ENCODE assay signal across 23 cellular contexts in genomic region chr20:24647713-24648112, GRCh38.
"Had no signal": no experiment of that assay in that cellular context is flagged by ENCODE, and none has a peak within 500 bp of the region (broad histone marks: within the 10 kb centered on the region; RNA-seq: fewer than 3 reads in every experiment).

No MANE protein-coding gene starts in this region.

- H3K9me3 ChIP-seq: esophagus squamous epithelium, pancreas, prostate gland, thoracic aorta, transverse colon had no signal

- H3K4me2 ChIP-seq: hepatocyte had no signal

- DNase-seq: effector memory CD8-positive, alpha-beta T cell; esophagus squamous epithelium; foreskin fibroblast; kidney; left cardiac atrium; left ventricle myocardium inferior; lower lobe of right lung; midbrain; occipital lobe; pancreas; stimulated activated CD4-positive, alpha-beta T cell treated with anti-CD3 and anti-CD28 coated beads, Interleukin-12 subunit alpha, Interleukin-12 subunit beta, amount 100 ng/mL, for 4 hours; stimulated activated naive CD4-positive, alpha-beta T cell; stomach; substantia nigra; transverse colon had no signal

- H3K27me3 ChIP-seq: esophagus squamous epithelium, gastroesophageal sphincter, hepatocyte, pancreas, stomach, transverse colon had no signal

- H3K4me3 ChIP-seq: esophagus squamous epithelium, gastroesophageal sphincter, hepatocyte, left ventricle myocardium inferior, lower lobe of right lung, pancreas, prostate gland, skin epidermis, stomach, thoracic aorta, transverse colon had no signal

- H3K27me3 Mint-ChIP-seq: dendritic cell treated with granulocyte-macrophage colony-stimulating factor and Interleukin-4, amounts not matched to agents 40 ng/mL and 50 ng/mL, for 4 days had no signal

- H3K36me3 Mint-ChIP-seq: memory B cell had no signal

- ATAC-seq: effector memory CD8-positive, alpha-beta T cell; gastroesophageal sphincter; lower lobe of right lung; pancreas had no signal

- H3K27ac Mint-ChIP-seq: dendritic cell treated with granulocyte-macrophage colony-stimulating factor and Interleukin-4, amounts not matched to agents 40 ng/mL and 50 ng/mL, for 4 days; effector memory CD8-positive, alpha-beta T cell; memory B cell; nephron had no signal

- H3K4me1 ChIP-seq: esophagus squamous epithelium, left ventricle myocardium inferior, lower lobe of right lung, pancreas, prostate gland, transverse colon had no signal

- H3K36me3 ChIP-seq: esophagus squamous epithelium, gastroesophageal sphincter, left ventricle myocardium inferior, lower lobe of right lung, pancreas, prostate gland, stomach, thoracic aorta, transverse colon had no signal

- H3K27ac ChIP-seq: esophagus squamous epithelium, gastroesophageal sphincter, hepatocyte, left ventricle myocardium inferior, lower lobe of right lung, pancreas, prostate gland, skin epidermis, stomach, thoracic aorta, transverse colon had no signal

- H3K9me3 Mint-ChIP-seq: dendritic cell treated with granulocyte-macrophage colony-stimulating factor and Interleukin-4, amounts not matched to agents 40 ng/mL and 50 ng/mL, for 4 days had no signal

- H3K4me3 Mint-ChIP-seq: dendritic cell treated with granulocyte-macrophage colony-stimulating factor and Interleukin-4, amounts not matched to agents 40 ng/mL and 50 ng/mL, for 4 days; effector memory CD8-positive, alpha-beta T cell; memory B cell; nephron had no signal
